10 cellular contexts compared by ENCODE assay signal in genomic region chr4:153683763-153684181, GRCh38. TPM values are rescaled to one million over a fixed set of nuclear protein-coding genes. Genes with fewer than 3 reads are reported as not detected.
DNase-seq lines count a peak whose midpoint lies in the region; ATAC-seq, FAIRE-seq and TF ChIP-seq lines count a peak whose summit lies in the region.
"Had no signal": no experiment of that assay in that cellular context is flagged by ENCODE, and none has a peak within 500 bp of the region (broad histone marks: within the 10 kb centered on the region; RNA-seq: fewer than 3 reads in every experiment).

No MANE protein-coding gene starts in this region.

- peaks cover 63% of the 10 kb centered on the region for H3K27me3 Mint-ChIP-seq in WTC11 (ENCODE audit: low read depth)
- H3K27me3 Mint-ChIP-seq in glutamatergic neuron (ENCODE audit: unreplicated experiment): peaks cover 13% of the 10 kb centered on the region

- H3K27ac Mint-ChIP-seq in WTC11 (no peak overlapping the region), glutamatergic neuron (ENCODE audit: unreplicated experiment) (no peak overlapping the region)

- H3K9me3 Mint-ChIP-seq in WTC11: peaks cover 33% of the 10 kb centered on the region
- H3K9me3 Mint-ChIP-seq in glutamatergic neuron (ENCODE audit: unreplicated experiment): peaks cover 5% of the 10 kb centered on the region

- no peak for TF ChIP-seq CTCF in GM06990 (IDR thresholded peaks at IDR 0.05; ENCODE audit: insufficient read depth, low read length, poor library complexity, severe bottlenecking)
- no peak for TF ChIP-seq CTCF in WTC11 (IDR thresholded peaks at IDR 0.05)
- no peak for TF ChIP-seq CTCF in glutamatergic neuron (IDR thresholded peaks at IDR 0.05; ENCODE audit: partially characterized antibody, unreplicated experiment)

- CTCF ChIA-PET in WTC11 (lab: Charles Lee): interaction anchor here (0.6 to 2.2 kb wide), 6 partner anchors 36 to 510 kb away, joined by 3 to 16 read pairs (median 4); partner anchors contain the start of gene TMEM131L

- H3K4me1 Mint-ChIP-seq in WTC11: peaks cover 11% of the 10 kb centered on the region
- H3K4me1 Mint-ChIP-seq in glutamatergic neuron (ENCODE audit: low read depth, unreplicated experiment): no peaks in the 10 kb centered on the region

- H3K4me3 ChIP-seq in GM06990 (replicated peaks; ENCODE audit: low read depth, low read length): peak overlapping the region; percentile 69

- H3K36me3 Mint-ChIP-seq in WTC11: peaks cover 23% of the 10 kb centered on the region
- H3K36me3 Mint-ChIP-seq in glutamatergic neuron (ENCODE audit: unreplicated experiment): peaks cover 15% of the 10 kb centered on the region

- no peak for FAIRE-seq in GM12892 (lab: Jason Lieb, UNC)
- FAIRE-seq: GM19239 had no signal

- peaks cover 3% of the 10 kb centered on the region; the same call in 1 of the 2 replicates for H3K27me3 ChIP-seq in GM06990 (replicated peaks; ENCODE audit: control insufficient read depth, insufficient read depth, low read length)

- ATAC-seq in WTC11 (peak; percentile 67), HG03025 (IDR thresholded peaks at IDR 0.05; ENCODE audit: low FRiP score, unreplicated experiment) (no peak), GM18517 (IDR thresholded peaks at IDR 0.05; ENCODE audit: unreplicated experiment) (no peak)

- no peak for DNase-seq in GM06990 (ENCODE audit: extremely low read depth, insufficient read length)
- peak; percentile 63 for DNase-seq in WTC11 (ENCODE audit: low spot score)
- no peak for DNase-seq in glutamatergic neuron
- DNase-seq in renal cortical epithelial cell (ENCODE audit: low read depth): peak; percentile 5
- DNase-seq in DMS79 (lab: John Stamatoyannopoulos, UW): no peak
- no peak for DNase-seq in GM12892 (ENCODE audit: insufficient read length)
- DNase-seq: NCI-H1930 had no signal

- H3K4me3 Mint-ChIP-seq in WTC11: peak overlapping the region; percentile 64
- peak overlapping the region; percentile 84 for H3K4me3 Mint-ChIP-seq in glutamatergic neuron (ENCODE audit: unreplicated experiment)

- POLR2A ChIA-PET in WTC11 (lab: Charles Lee): interaction anchor here (0.7 kb wide), 1 partner anchor 78 kb away, joined by 3 read pairs; no protein-coding TSS in a partner anchor

- no peaks in the 10 kb centered on the region for H3K36me3 ChIP-seq in GM06990 (ENCODE audit: control insufficient read depth, insufficient read depth, low read length)

- TF ChIP-seq POLR2A in GM12892 (IDR thresholded peaks at IDR 0.05; ENCODE audit: low read depth, low read length): no peak

TF ChIP-seq in WTC11, 78 proteins besides CTCF, POLR2A, EP300 and RAD21 (continues in another document):
- TF ChIP-seq ZNF317 (CRISPR knock-in tag; IDR thresholded peaks at IDR 0.05; ENCODE audit: borderline replicate concordance, low read depth) (no peak; the same call in 1 of the 2 replicates), ZSCAN18 (CRISPR knock-in tag; IDR thresholded peaks at IDR 0.05) (no peak), ZNF512 (CRISPR knock-in tag; IDR thresholded peaks at IDR 0.05; ENCODE audit: borderline replicate concordance) (no peak), SMAD3 (CRISPR knock-in tag; IDR thresholded peaks at IDR 0.05; ENCODE audit: borderline replicate concordance) (no peak), ATF2 (CRISPR knock-in tag; IDR thresholded peaks at IDR 0.05; ENCODE audit: borderline replicate concordance, low read depth) (no peak), USF1 (CRISPR knock-in tag; IDR thresholded peaks at IDR 0.05) (peak; percentile 75; the same call in 1 of the 2 replicates), TEAD1 (CRISPR knock-in tag; IDR thresholded peaks at IDR 0.05) (no peak), GABPB1 (CRISPR knock-in tag; IDR thresholded peaks at IDR 0.05) (no peak), ZNF219 (CRISPR knock-in tag; IDR thresholded peaks at IDR 0.05; ENCODE audit: borderline replicate concordance) (no peak), TP53 (CRISPR knock-in tag; IDR thresholded peaks at IDR 0.05) (no peak), GRHL2 (CRISPR knock-in tag; IDR thresholded peaks at IDR 0.05; ENCODE audit: insufficient replicate concordance, severe bottlenecking) (no peak), GTF2I (CRISPR knock-in tag; conservative IDR thresholded peaks at IDR 0.05) (no peak)
- TF ChIP-seq, protein P1, sequence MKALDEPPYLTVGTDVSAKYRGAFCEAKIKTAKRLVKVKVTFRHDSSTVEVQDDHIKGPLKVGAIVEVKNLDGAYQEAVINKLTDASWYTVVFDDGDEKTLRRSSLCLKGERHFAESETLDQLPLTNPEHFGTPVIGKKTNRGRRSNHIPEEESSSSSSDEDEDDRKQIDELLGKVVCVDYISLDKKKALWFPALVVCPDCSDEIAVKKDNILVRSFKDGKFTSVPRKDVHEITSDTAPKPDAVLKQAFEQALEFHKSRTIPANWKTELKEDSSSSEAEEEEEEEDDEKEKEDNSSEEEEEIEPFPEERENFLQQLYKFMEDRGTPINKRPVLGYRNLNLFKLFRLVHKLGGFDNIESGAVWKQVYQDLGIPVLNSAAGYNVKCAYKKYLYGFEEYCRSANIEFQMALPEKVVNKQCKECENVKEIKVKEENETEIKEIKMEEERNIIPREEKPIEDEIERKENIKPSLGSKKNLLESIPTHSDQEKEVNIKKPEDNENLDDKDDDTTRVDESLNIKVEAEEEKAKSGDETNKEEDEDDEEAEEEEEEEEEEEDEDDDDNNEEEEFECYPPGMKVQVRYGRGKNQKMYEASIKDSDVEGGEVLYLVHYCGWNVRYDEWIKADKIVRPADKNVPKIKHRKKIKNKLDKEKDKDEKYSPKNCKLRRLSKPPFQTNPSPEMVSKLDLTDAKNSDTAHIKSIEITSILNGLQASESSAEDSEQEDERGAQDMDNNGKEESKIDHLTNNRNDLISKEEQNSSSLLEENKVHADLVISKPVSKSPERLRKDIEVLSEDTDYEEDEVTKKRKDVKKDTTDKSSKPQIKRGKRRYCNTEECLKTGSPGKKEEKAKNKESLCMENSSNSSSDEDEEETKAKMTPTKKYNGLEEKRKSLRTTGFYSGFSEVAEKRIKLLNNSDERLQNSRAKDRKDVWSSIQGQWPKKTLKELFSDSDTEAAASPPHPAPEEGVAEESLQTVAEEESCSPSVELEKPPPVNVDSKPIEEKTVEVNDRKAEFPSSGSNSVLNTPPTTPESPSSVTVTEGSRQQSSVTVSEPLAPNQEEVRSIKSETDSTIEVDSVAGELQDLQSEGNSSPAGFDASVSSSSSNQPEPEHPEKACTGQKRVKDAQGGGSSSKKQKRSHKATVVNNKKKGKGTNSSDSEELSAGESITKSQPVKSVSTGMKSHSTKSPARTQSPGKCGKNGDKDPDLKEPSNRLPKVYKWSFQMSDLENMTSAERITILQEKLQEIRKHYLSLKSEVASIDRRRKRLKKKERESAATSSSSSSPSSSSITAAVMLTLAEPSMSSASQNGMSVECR (CRISPR knock-in tag; IDR thresholded peaks at IDR 0.05; ENCODE audit: borderline replicate concordance): peak; percentile 86

RNA-seq across cellular contexts. Expression of gene TLR2, which starts 0.3 kb away (rescaled TPM):
- total RNA-seq in WTC11 (2021): 1.3 to 1.7 TPM (median 1.4 TPM) in 3 replicates
- total RNA-seq in glutamatergic neuron (ENCODE audit: unreplicated experiment): not detected
- total RNA-seq in renal cortical epithelial cell: 23.5 and 43.6 TPM in 2 replicates
- not detected for polyA plus RNA-seq in GM12892 (2012; ENCODE audit: missing spikeins)

Comparison
In these comparisons a context has a peak if more than half of its experiments do, and no peak if none do; other contexts are left out.
1. DNase-seq: peak in WTC11 (single experiment) and renal cortical epithelial cell (single experiment); none in GM06990 (single experiment), glutamatergic neuron (single experiment), DMS79 (single experiment) and GM12892 (single experiment).